12 cellular contexts compared by ENCODE assay signal in genomic region chr7:95540366-95540765, GRCh38. TPM values are rescaled to one million over a fixed set of nuclear protein-coding genes. Genes with fewer than 3 reads are reported as not detected.
"Had no signal": no experiment of that assay in that cellular context is flagged by ENCODE, and none has a peak within 500 bp of the region (broad histone marks: within the 10 kb centered on the region; RNA-seq: fewer than 3 reads in every experiment).

No MANE protein-coding gene starts in this region.

- H3K4me2 ChIP-seq: GM23338 had no signal

- H3K4me1 Mint-ChIP-seq: GM23338 had no signal

- H3K9me3 Mint-ChIP-seq: GM23338, H9, HFFc6 had no signal

- H3K4me3 ChIP-seq: GM23248, GM23338, HAP-1 had no signal

- FAIRE-seq: H1, H54 had no signal

- H3K27ac Mint-ChIP-seq: GM23338, H9, HFFc6 had no signal

- DNase-seq: GM23248, GOT3, H7, H9, HCEC 1CT, HFFc6 had no signal

- H3K4me1 ChIP-seq: HAP-1 had no signal

- H3K9me3 ChIP-seq: HAP-1 had no signal

- H3K27ac ChIP-seq: GM23248 had no signal

- H3K9ac ChIP-seq: GM23248 had no signal

- ATAC-seq: GM23338, HCT116 had no signal

- H2AFZ ChIP-seq: GM23248, GM23338 had no signal

- H3K4me3 Mint-ChIP-seq: GM23338, H9, HFFc6 had no signal

- H3K36me3 ChIP-seq: HAP-1 had no signal

RNA-seq across cellular contexts. Expression of gene ASB4, which starts 54.6 kb away (rescaled TPM):
- total RNA-seq: GM23248, GM23338, H1, H4, H7, H9, HFFc6 had no signal
- polyA plus RNA-seq: GM23248, GM23338, H1 had no signal

RNA-seq across cellular contexts. Expression of gene PDK4, which starts 56.0 kb away (rescaled TPM):
- total RNA-seq: GM23338, H9, HFFc6 had no signal
- polyA plus RNA-seq: H1 had no signal
